Comparison of ENCODE assay signal across 1 cellular context in the genomic region with DNA sequence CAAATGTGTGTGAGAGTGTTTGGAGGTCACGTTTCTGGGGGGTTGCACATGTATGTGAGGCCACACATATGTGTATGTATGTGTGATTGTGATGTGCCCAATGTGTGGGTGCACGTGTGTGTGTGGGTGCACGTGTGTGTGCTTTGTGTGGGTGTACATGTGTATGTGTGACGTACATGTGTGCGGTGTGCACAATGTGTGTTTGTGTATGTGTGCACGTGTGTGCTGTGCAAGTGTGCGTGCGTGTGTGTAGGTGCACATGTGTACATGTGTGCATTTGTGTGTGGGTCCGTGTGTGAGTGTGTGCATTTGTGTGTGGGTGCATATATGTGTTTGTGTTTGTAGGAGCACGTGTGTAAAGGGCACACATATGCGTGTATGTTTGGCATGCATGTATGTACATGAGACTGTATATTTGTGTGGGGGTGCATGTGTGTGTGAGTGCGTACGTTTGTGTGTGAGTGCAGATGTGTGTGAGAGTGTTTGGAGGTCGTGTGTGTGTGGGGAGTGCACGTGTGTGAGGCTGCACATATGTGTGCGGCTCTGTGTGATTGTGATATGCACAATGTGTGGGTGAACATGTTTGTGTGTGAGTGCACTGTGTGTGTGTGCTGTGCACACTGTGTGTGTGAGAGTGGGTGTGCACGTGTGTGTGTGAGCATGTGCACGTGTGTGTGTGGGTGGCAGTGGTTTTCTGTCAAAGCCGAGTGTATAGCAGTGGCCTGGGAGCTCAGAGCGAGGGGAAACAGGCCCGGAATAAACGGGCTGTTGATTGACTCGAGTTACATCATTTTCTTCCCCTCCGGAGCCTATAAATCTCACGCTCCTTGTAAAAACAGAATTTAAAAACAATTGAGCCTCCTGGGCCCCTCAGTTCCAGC.
TF ChIP-seq lines count a peak whose summit lies in the region.

No MANE protein-coding gene starts in this region.

TF ChIP-seq in HepG2, 621 proteins besides CTCF, POLR2A, EP300 and RAD21 (continued from another document and continues in another):
- TF ChIP-seq, protein P1, sequence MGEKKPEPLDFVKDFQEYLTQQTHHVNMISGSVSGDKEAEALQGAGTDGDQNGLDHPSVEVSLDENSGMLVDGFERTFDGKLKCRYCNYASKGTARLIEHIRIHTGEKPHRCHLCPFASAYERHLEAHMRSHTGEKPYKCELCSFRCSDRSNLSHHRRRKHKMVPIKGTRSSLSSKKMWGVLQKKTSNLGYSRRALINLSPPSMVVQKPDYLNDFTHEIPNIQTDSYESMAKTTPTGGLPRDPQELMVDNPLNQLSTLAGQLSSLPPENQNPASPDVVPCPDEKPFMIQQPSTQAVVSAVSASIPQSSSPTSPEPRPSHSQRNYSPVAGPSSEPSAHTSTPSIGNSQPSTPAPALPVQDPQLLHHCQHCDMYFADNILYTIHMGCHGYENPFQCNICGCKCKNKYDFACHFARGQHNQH (CRISPR knock-in tag; IDR thresholded peaks at IDR 0.05) = peak; percentile 23; the same call in 1 of the 2 replicates
- TF ChIP-seq ZMAT3 (CRISPR knock-in tag; conservative IDR thresholded peaks at IDR 0.05) (peak; percentile 59), ZNF777 (CRISPR knock-in tag; IDR thresholded peaks at IDR 0.05) (no peak), TBL1XR1 (IDR thresholded peaks at IDR 0.05; ENCODE audit: borderline replicate concordance, low read length, partially characterized antibody) (no peak), ZNF180 (CRISPR knock-in tag; IDR thresholded peaks at IDR 0.05; ENCODE audit: borderline replicate concordance, low read depth) (no peak), ZFP37 (CRISPR knock-in tag; IDR thresholded peaks at IDR 0.05; ENCODE audit: borderline replicate concordance) (peak; percentile 35; the same call in 1 of the 2 replicates), ZSCAN21 (CRISPR knock-in tag; IDR thresholded peaks at IDR 0.05; ENCODE audit: borderline replicate concordance) (0 out of 2 replicates have a peak, but pooled peaks have one; percentile 42), ZNF678 (CRISPR knock-in tag; IDR thresholded peaks at IDR 0.05) (no peak), CREM (IDR thresholded peaks at IDR 0.05) (no peak), CREM (CRISPR knock-in tag; IDR thresholded peaks at IDR 0.05) (no peak), ARNTL (CRISPR knock-in tag; IDR thresholded peaks at IDR 0.05) (no peak), ZNF616 (CRISPR knock-in tag; IDR thresholded peaks at IDR 0.05; ENCODE audit: low read depth) (no peak), ZNF274 (CRISPR knock-in tag; IDR thresholded peaks at IDR 0.05) (no peak), CREB1 (IDR thresholded peaks at IDR 0.05) (no peak), CREB1 (CRISPR knock-in tag; IDR thresholded peaks at IDR 0.05) (no peak), ZNF607 (CRISPR knock-in tag; IDR thresholded peaks at IDR 0.05; ENCODE audit: borderline replicate concordance) (no peak), ZNF160 (CRISPR knock-in tag; IDR thresholded peaks at IDR 0.05) (0 out of 2 replicates have a peak, but pooled peaks have one; percentile 31), ZNF331 (CRISPR knock-in tag; IDR thresholded peaks at IDR 0.05) (no peak), SIN3B (IDR thresholded peaks at IDR 0.05; ENCODE audit: low read length) (no peak), ZFP36L2 (CRISPR knock-in tag; IDR thresholded peaks at IDR 0.05) (no peak), ZNF382 (CRISPR knock-in tag; IDR thresholded peaks at IDR 0.05; ENCODE audit: borderline replicate concordance) (no peak), MBD4 (IDR thresholded peaks at IDR 0.05; ENCODE audit: borderline replicate concordance, low read length) (no peak), KLF16 (CRISPR knock-in tag; IDR thresholded peaks at IDR 0.05) (0 out of 4 replicates have a peak, but pooled peaks of 1 of the 2 experiments have one; percentile 47), HCFC1 (IDR thresholded peaks at IDR 0.05; ENCODE audit: low read depth, low read length) (no peak), NCOA2 (CRISPR knock-in tag; IDR thresholded peaks at IDR 0.05) (no peak), HOXA9 (CRISPR knock-in tag; IDR thresholded peaks at IDR 0.05; ENCODE audit: borderline replicate concordance) (peak; percentile 81; the same call in 1 of the 2 replicates), NCOA1 (CRISPR knock-in tag; IDR thresholded peaks at IDR 0.05) (no peak), KLF13 (CRISPR knock-in tag; IDR thresholded peaks at IDR 0.05) (no peak), GABPA (IDR thresholded peaks at IDR 0.05; ENCODE audit: low read depth, low read length) (no peak), GABPA (CRISPR knock-in tag; IDR thresholded peaks at IDR 0.05; ENCODE audit: low read depth) (no peak), RAD51 (IDR thresholded peaks at IDR 0.05; ENCODE audit: borderline replicate concordance) (no peak), ZFP41 (CRISPR knock-in tag; IDR thresholded peaks at IDR 0.05; ENCODE audit: borderline replicate concordance) (0 out of 2 replicates have a peak, but pooled peaks have one; percentile 34), SIX4 (CRISPR knock-in tag; IDR thresholded peaks at IDR 0.05) (no peak), ZNF652 (CRISPR knock-in tag; IDR thresholded peaks at IDR 0.05; ENCODE audit: borderline replicate concordance, low read depth) (no peak), JUND (CRISPR knock-in tag; IDR thresholded peaks at IDR 0.05) (peak; percentile 63), SAP130 (CRISPR knock-in tag; IDR thresholded peaks at IDR 0.05; ENCODE audit: low read depth) (0 out of 2 replicates have a peak, but pooled peaks have one; percentile 17), SMC3 (IDR thresholded peaks at IDR 0.05; ENCODE audit: low read length) (no peak), NR1H2 (CRISPR knock-in tag; IDR thresholded peaks at IDR 0.05; ENCODE audit: borderline replicate concordance, low read depth) (peak; percentile 92), FOXO1 (CRISPR knock-in tag; IDR thresholded peaks at IDR 0.05) (no peak), NFKBIZ (CRISPR knock-in tag; IDR thresholded peaks at IDR 0.05) (no peak), MEF2D (CRISPR knock-in tag; IDR thresholded peaks at IDR 0.05) (0 out of 2 replicates have a peak, but pooled peaks have one; percentile 8), ZNF557 (CRISPR knock-in tag; IDR thresholded peaks at IDR 0.05) (no peak), CBFB (CRISPR knock-in tag; IDR thresholded peaks at IDR 0.05) (no peak), HMG20B (CRISPR knock-in tag; conservative IDR thresholded peaks at IDR 0.05) (no peak), RORA (CRISPR knock-in tag; IDR thresholded peaks at IDR 0.05) (no peak), ZNF256 (CRISPR knock-in tag; conservative IDR thresholded peaks at IDR 0.05) (no peak), ZNF780A (CRISPR knock-in tag; IDR thresholded peaks at IDR 0.05) (peak; percentile 89; the same call in 1 of the 2 replicates), SRSF4 (IDR thresholded peaks at IDR 0.05; ENCODE audit: low read depth, low read length, poor library complexity, severe bottlenecking) (no peak), ELF3 (CRISPR knock-in tag; IDR thresholded peaks at IDR 0.05) (peak; percentile 12; the same call in 1 of the 2 replicates), U2AF1 (optimal IDR thresholded peaks at IDR 0.05; ENCODE audit: low read depth, low read length) (peak; percentile 32), CCAR2 (optimal IDR thresholded peaks at IDR 0.05; ENCODE audit: low read depth, low read length) (no peak), NCOR1 (IDR thresholded peaks at IDR 0.05; ENCODE audit: borderline replicate concordance, low read length) (no peak), ZNF253 (CRISPR knock-in tag; IDR thresholded peaks at IDR 0.05; ENCODE audit: borderline replicate concordance) (no peak), DPF2 (CRISPR knock-in tag; IDR thresholded peaks at IDR 0.05; ENCODE audit: borderline replicate concordance, low read depth) (no peak)
- TF ChIP-seq, protein P2, sequence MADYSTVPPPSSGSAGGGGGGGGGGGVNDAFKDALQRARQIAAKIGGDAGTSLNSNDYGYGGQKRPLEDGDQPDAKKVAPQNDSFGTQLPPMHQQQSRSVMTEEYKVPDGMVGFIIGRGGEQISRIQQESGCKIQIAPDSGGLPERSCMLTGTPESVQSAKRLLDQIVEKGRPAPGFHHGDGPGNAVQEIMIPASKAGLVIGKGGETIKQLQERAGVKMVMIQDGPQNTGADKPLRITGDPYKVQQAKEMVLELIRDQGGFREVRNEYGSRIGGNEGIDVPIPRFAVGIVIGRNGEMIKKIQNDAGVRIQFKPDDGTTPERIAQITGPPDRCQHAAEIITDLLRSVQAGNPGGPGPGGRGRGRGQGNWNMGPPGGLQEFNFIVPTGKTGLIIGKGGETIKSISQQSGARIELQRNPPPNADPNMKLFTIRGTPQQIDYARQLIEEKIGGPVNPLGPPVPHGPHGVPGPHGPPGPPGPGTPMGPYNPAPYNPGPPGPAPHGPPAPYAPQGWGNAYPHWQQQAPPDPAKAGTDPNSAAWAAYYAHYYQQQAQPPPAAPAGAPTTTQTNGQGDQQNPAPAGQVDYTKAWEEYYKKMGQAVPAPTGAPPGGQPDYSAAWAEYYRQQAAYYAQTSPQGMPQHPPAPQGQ (CRISPR knock-in tag; IDR thresholded peaks at IDR 0.05; ENCODE audit: borderline replicate concordance) = peak; percentile 29; the same call in 1 of the 2 replicates
- TF ChIP-seq, protein P3, sequence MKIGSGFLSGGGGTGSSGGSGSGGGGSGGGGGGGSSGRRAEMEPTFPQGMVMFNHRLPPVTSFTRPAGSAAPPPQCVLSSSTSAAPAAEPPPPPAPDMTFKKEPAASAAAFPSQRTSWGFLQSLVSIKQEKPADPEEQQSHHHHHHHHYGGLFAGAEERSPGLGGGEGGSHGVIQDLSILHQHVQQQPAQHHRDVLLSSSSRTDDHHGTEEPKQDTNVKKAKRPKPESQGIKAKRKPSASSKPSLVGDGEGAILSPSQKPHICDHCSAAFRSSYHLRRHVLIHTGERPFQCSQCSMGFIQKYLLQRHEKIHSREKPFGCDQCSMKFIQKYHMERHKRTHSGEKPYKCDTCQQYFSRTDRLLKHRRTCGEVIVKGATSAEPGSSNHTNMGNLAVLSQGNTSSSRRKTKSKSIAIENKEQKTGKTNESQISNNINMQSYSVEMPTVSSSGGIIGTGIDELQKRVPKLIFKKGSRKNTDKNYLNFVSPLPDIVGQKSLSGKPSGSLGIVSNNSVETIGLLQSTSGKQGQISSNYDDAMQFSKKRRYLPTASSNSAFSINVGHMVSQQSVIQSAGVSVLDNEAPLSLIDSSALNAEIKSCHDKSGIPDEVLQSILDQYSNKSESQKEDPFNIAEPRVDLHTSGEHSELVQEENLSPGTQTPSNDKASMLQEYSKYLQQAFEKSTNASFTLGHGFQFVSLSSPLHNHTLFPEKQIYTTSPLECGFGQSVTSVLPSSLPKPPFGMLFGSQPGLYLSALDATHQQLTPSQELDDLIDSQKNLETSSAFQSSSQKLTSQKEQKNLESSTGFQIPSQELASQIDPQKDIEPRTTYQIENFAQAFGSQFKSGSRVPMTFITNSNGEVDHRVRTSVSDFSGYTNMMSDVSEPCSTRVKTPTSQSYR (CRISPR knock-in tag; IDR thresholded peaks at IDR 0.05; ENCODE audit: borderline replicate concordance) = no peak
- TF ChIP-seq, protein P4, sequence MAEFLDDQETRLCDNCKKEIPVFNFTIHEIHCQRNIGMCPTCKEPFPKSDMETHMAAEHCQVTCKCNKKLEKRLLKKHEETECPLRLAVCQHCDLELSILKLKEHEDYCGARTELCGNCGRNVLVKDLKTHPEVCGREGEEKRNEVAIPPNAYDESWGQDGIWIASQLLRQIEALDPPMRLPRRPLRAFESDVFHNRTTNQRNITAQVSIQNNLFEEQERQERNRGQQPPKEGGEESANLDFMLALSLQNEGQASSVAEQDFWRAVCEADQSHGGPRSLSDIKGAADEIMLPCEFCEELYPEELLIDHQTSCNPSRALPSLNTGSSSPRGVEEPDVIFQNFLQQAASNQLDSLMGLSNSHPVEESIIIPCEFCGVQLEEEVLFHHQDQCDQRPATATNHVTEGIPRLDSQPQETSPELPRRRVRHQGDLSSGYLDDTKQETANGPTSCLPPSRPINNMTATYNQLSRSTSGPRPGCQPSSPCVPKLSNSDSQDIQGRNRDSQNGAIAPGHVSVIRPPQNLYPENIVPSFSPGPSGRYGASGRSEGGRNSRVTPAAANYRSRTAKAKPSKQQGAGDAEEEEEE (CRISPR knock-in tag; IDR thresholded peaks at IDR 0.05; ENCODE audit: borderline replicate concordance) = no peak
- TF ChIP-seq, protein P5, sequence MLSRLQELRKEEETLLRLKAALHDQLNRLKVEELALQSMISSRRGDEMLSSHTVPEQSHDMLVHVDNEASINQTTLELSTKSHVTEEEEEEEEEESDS (CRISPR knock-in tag; IDR thresholded peaks at IDR 0.05; ENCODE audit: borderline replicate concordance) = no peak; the same call in 1 of the 2 replicates
- TF ChIP-seq, protein P6, sequence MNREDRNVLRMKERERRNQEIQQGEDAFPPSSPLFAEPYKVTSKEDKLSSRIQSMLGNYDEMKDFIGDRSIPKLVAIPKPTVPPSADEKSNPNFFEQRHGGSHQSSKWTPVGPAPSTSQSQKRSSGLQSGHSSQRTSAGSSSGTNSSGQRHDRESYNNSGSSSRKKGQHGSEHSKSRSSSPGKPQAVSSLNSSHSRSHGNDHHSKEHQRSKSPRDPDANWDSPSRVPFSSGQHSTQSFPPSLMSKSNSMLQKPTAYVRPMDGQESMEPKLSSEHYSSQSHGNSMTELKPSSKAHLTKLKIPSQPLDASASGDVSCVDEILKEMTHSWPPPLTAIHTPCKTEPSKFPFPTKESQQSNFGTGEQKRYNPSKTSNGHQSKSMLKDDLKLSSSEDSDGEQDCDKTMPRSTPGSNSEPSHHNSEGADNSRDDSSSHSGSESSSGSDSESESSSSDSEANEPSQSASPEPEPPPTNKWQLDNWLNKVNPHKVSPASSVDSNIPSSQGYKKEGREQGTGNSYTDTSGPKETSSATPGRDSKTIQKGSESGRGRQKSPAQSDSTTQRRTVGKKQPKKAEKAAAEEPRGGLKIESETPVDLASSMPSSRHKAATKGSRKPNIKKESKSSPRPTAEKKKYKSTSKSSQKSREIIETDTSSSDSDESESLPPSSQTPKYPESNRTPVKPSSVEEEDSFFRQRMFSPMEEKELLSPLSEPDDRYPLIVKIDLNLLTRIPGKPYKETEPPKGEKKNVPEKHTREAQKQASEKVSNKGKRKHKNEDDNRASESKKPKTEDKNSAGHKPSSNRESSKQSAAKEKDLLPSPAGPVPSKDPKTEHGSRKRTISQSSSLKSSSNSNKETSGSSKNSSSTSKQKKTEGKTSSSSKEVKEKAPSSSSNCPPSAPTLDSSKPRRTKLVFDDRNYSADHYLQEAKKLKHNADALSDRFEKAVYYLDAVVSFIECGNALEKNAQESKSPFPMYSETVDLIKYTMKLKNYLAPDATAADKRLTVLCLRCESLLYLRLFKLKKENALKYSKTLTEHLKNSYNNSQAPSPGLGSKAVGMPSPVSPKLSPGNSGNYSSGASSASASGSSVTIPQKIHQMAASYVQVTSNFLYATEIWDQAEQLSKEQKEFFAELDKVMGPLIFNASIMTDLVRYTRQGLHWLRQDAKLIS (CRISPR knock-in tag; IDR thresholded peaks at IDR 0.05) = 0 out of 2 replicates have a peak, but pooled peaks have one; percentile 17
- TF ChIP-seq, protein P7, sequence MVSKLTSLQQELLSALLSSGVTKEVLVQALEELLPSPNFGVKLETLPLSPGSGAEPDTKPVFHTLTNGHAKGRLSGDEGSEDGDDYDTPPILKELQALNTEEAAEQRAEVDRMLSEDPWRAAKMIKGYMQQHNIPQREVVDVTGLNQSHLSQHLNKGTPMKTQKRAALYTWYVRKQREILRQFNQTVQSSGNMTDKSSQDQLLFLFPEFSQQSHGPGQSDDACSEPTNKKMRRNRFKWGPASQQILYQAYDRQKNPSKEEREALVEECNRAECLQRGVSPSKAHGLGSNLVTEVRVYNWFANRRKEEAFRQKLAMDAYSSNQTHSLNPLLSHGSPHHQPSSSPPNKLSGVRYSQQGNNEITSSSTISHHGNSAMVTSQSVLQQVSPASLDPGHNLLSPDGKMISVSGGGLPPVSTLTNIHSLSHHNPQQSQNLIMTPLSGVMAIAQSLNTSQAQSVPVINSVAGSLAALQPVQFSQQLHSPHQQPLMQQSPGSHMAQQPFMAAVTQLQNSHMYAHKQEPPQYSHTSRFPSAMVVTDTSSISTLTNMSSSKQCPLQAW (CRISPR knock-in tag; IDR thresholded peaks at IDR 0.05) = no peak
